ENCODE assay signal across 8 cellular contexts in the genomic region with DNA sequence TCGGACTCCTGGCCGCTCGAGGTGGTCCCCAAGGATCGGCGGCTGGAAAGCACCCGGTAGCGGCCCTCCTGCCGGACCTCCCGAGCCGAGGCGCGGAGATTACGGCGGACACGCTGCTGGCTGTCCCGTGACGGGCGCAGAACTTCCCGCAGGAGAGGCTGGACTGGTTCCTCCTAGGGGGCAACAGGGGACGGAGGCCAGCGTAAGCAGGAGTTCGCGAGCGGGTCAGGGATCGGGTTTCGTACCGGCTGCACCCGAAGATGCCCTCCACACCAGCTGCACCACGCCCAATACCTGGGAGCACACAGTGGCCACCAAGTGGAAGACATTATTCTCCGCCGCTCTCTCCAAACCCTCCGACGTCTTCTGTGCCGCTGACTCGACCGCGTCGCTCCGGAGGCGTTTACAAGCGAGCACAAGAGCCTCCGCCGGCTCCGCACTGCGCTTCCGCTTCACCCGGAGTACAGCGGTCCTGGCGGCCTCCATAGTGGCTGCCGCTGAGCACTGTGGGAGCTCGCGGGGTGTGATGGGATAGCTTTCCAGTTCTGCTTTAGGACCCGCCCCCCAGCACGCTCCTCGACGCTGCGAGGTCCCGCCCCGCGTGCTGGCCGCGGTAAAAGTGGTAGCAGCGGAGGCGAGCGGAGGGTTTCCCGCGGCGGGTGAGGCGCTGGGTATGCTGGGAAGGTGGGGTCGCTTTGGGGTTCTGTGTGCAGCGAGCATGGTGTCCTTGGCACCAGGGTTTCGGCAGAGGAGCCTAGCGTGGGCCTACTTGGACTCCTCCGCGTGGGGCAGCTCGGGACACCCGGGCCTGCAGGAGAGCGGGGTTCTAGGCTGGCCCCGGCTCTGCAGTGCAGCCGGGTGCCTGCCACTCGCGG. TPM values are rescaled to one million over a fixed set of nuclear protein-coding genes. Genes with fewer than 3 reads are reported as not detected.
DNase-seq lines count a peak whose midpoint lies in the region; ATAC-seq and TF ChIP-seq lines count a peak whose summit lies in the region.

A gene with protein sequence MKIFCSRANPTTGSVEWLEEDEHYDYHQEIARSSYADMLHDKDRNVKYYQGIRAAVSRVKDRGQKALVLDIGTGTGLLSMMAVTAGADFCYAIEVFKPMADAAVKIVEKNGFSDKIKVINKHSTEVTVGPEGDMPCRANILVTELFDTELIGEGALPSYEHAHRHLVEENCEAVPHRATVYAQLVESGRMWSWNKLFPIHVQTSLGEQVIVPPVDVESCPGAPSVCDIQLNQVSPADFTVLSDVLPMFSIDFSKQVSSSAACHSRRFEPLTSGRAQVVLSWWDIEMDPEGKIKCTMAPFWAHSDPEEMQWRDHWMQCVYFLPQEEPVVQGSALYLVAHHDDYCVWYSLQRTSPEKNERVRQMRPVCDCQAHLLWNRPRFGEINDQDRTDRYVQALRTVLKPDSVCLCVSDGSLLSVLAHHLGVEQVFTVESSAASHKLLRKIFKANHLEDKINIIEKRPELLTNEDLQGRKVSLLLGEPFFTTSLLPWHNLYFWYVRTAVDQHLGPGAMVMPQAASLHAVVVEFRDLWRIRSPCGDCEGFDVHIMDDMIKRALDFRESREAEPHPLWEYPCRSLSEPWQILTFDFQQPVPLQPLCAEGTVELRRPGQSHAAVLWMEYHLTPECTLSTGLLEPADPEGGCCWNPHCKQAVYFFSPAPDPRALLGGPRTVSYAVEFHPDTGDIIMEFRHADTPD (plus strand): TSS at position 579 of the 875 bp plus-strand sequence. CDS start 4,961 bp downstream, outside the sequence.
A gene (minus strand): TSS at position 506 of the 875 bp plus-strand sequence. CDS start 20 bp downstream, at position 486.

- peak within 1 kb of the TSS; percentile 98 for H2AFZ ChIP-seq in fibroblast of lung (ENCODE audit: low read length)

- peak within 1 kb of the TSS; percentile 77 to 99 (median 96) for H3K27ac Mint-ChIP-seq in naive thymus-derived CD4-positive, alpha-beta T cell
- peak within 1 kb of the TSS; percentile 97 for H3K27ac Mint-ChIP-seq in stimulated activated naive B cell treated with anti-CD40 and anti-IgM and Interleukin-4, amounts not matched to agents 10 μg/mL and 1 μg/mL and 100 μg/mL, for 72 hours

- intact Hi-C loops in naive thymus-derived CD4-positive, alpha-beta T cell (cut with micrococcal nuclease) = loop anchor here (1.0 to 5.0 kb wide), 18 partner anchors 18 to 822 kb away; a partner anchor contains a TSS

- H3K4me2 ChIP-seq in fibroblast of lung (ENCODE audit: extremely low read depth, insufficient read depth, low read length) = peak within 1 kb of the TSS; percentile 99

- H3K9me3 Mint-ChIP-seq in naive thymus-derived CD4-positive, alpha-beta T cell = no peaks in the 10 kb centered on the region
- no peaks in the 10 kb centered on the region for H3K9me3 Mint-ChIP-seq in stimulated activated naive B cell treated with anti-CD40 and anti-IgM and Interleukin-4, amounts not matched to agents 10 μg/mL and 1 μg/mL and 100 μg/mL, for 72 hours

- peaks cover 33 to 67% (median 56%) of the 10 kb centered on the region in 7 donors for H3K4me1 Mint-ChIP-seq in naive thymus-derived CD4-positive, alpha-beta T cell
- H3K4me1 Mint-ChIP-seq in stimulated activated naive B cell treated with anti-CD40 and anti-IgM and Interleukin-4, amounts not matched to agents 10 μg/mL and 1 μg/mL and 100 μg/mL, for 72 hours = peaks cover 17 to 36% of the 10 kb centered on the region in 2 donors

- H3K9me3 ChIP-seq in fibroblast of lung (ENCODE audit: control insufficient read depth, insufficient read depth, low read depth, low read length) = no peaks in the 10 kb centered on the region
- H3K9me3 ChIP-seq in naive thymus-derived CD4-positive, alpha-beta T cell (ENCODE audit: control insufficient read depth in 2 of 3, low read length in 3 of 3) = no peaks in the 10 kb centered on the region

- CTCF ChIA-PET in naive thymus-derived CD4-positive, alpha-beta T cell (lab: Charles Lee) = interaction anchor here (0.6 to 2.4 kb wide), 16 partner anchors 11 to 814 kb away, joined by 3 to 58 read pairs (median 5); a partner anchor contains a TSS

- ATAC-seq in naive thymus-derived CD4-positive, alpha-beta T cell = peak; percentile 99
- peak; percentile 99 to 100 for ATAC-seq in stimulated activated naive B cell treated with anti-CD40 and anti-IgM and Interleukin-4, amounts not matched to agents 10 μg/mL and 1 μg/mL and 100 μg/mL, for 72 hours (replicated peaks)

- peaks cover 41% of the 10 kb centered on the region for H3K79me2 ChIP-seq in fibroblast of lung (ENCODE audit: control insufficient read depth, insufficient read depth, low read length)

- DNase-seq in EL (peak; percentile 91), H4 (ENCODE audit: low spot score) (peak; percentile 84), LNCaP clone FGC (ENCODE audit: low read depth) (peak; percentile 59), RPMI8226 (peak; percentile 98), fibroblast of lung (ENCODE audit: low read depth in 2 of 2) (peak; percentile 87 to 89)
- peak; percentile 80 to 84 for DNase-seq in activated T-helper 1 cell treated with anti-CD3 and anti-CD28 coated beads, Interleukin-2, amount 50 U/mL, for 16 hours (ENCODE audit: low read depth in 1 of 2, low spot score in 1 of 2)
- peak; percentile 77 to 94 (median 92) for DNase-seq in naive thymus-derived CD4-positive, alpha-beta T cell
- DNase-seq in stimulated activated naive B cell treated with anti-CD40 and anti-IgM and Interleukin-4, amounts not matched to agents 10 μg/mL and 1 μg/mL and 100 μg/mL, for 72 hours = peak; percentile 87

- peak within 1 kb of the TSS; percentile 82 for H3K9ac ChIP-seq in fibroblast of lung (ENCODE audit: insufficient read depth, low read length)

- H3K36me3 ChIP-seq in fibroblast of lung (ENCODE audit: control insufficient read depth, insufficient read depth, low read length) = no peaks in the 10 kb centered on the region
- peaks cover 0 to 40% (median 13%) of the 10 kb centered on the region in 3 experiments for H3K36me3 ChIP-seq in naive thymus-derived CD4-positive, alpha-beta T cell (ENCODE audit: control insufficient read depth in 2 of 3, insufficient read depth in 3 of 3, low read length in 3 of 3)

- no peaks in the 10 kb centered on the region for H4K20me1 ChIP-seq in fibroblast of lung (ENCODE audit: control insufficient read depth, extremely low read depth, insufficient read depth, low read length)

- POLR2A ChIA-PET in naive thymus-derived CD4-positive, alpha-beta T cell (lab: Charles Lee) = interaction anchor here (0.6 to 8.3 kb wide), 23 partner anchors 9 to 504 kb away, joined by 3 to 90 read pairs (median 7); a partner anchor contains a TSS

- no peaks in the 10 kb centered on the region for H3K27me3 ChIP-seq in fibroblast of lung (ENCODE audit: control insufficient read depth, insufficient read depth, low read length)
- no peaks in the 10 kb centered on the region for H3K27me3 ChIP-seq in naive thymus-derived CD4-positive, alpha-beta T cell (ENCODE audit: control insufficient read depth in 2 of 2, insufficient read depth in 2 of 2, low read length in 2 of 2)

- H3K4me3 ChIP-seq in LNCaP clone FGC (ENCODE audit: low read depth, low read length) (peak within 1 kb of the TSS; percentile 97), fibroblast of lung (replicated peaks in 1 of 4; ENCODE audit: control extremely low read depth in 1 of 4, insufficient read depth in 1 of 4, low read depth in 3 of 4, low read length in 4 of 4) (peak within 1 kb of the TSS; percentile 86 to 97 (median 90))
- H3K4me3 ChIP-seq in naive thymus-derived CD4-positive, alpha-beta T cell (ENCODE audit: low read length) = peak within 1 kb of the TSS; percentile 99

- H3K27ac ChIP-seq in fibroblast of lung (ENCODE audit: insufficient read depth, low read length) = peak within 1 kb of the TSS; percentile 87
- peak within 1 kb of the TSS; percentile 91 for H3K27ac ChIP-seq in naive thymus-derived CD4-positive, alpha-beta T cell (ENCODE audit: low read depth, low read length)

- peaks cover 5% of the 10 kb centered on the region for H3K4me1 ChIP-seq in fibroblast of lung (ENCODE audit: control insufficient read depth, extremely low read depth, insufficient read depth, low read length)
- H3K4me1 ChIP-seq in naive thymus-derived CD4-positive, alpha-beta T cell (ENCODE audit: control insufficient read depth in 2 of 2, insufficient read depth in 2 of 2, low read length in 2 of 2) = peaks cover 25 to 32% of the 10 kb centered on the region in 2 donors

- H3K36me3 Mint-ChIP-seq in naive thymus-derived CD4-positive, alpha-beta T cell = peaks cover 4 to 21% (median 14%) of the 10 kb centered on the region in 5 donors
- peaks cover 23 to 27% of the 10 kb centered on the region in 2 donors for H3K36me3 Mint-ChIP-seq in stimulated activated naive B cell treated with anti-CD40 and anti-IgM and Interleukin-4, amounts not matched to agents 10 μg/mL and 1 μg/mL and 100 μg/mL, for 72 hours

- peak within 1 kb of the TSS; percentile 88 to 100 (median 98) for H3K4me3 Mint-ChIP-seq in naive thymus-derived CD4-positive, alpha-beta T cell
- peak within 1 kb of the TSS; percentile 98 to 99 for H3K4me3 Mint-ChIP-seq in stimulated activated naive B cell treated with anti-CD40 and anti-IgM and Interleukin-4, amounts not matched to agents 10 μg/mL and 1 μg/mL and 100 μg/mL, for 72 hours

- H3K27me3 Mint-ChIP-seq in naive thymus-derived CD4-positive, alpha-beta T cell = no peaks in the 10 kb centered on the region
- no peaks in the 10 kb centered on the region for H3K27me3 Mint-ChIP-seq in stimulated activated naive B cell treated with anti-CD40 and anti-IgM and Interleukin-4, amounts not matched to agents 10 μg/mL and 1 μg/mL and 100 μg/mL, for 72 hours

- no peak for TF ChIP-seq CTCF in LNCaP clone FGC (IDR thresholded peaks at IDR 0.05; ENCODE audit: control insufficient read depth, extremely low read depth, insufficient read depth)
- peak in 1 of 2 donors; percentile 1 for TF ChIP-seq CTCF in fibroblast of lung (conservative IDR thresholded peaks at IDR 0.05 in 1 of 2, IDR thresholded peaks at IDR 0.05 in 1 of 2; ENCODE audit: low read depth in 1 of 2, low read length in 2 of 2)

RNA-seq across cellular contexts. Expression of the first gene that starts in this region (rescaled TPM):
- total RNA-seq in H4 (2014; rRNA removed; shearing (Covaris generic)) = 37.5 and 50.1 TPM in 2 replicates
- 39.3 and 44.4 TPM in 2 replicates for total RNA-seq in fibroblast of lung
- 24.0 and 34.0 TPM in 2 replicates for polyA plus RNA-seq in fibroblast of lung
- 18.4 and 27.6 TPM in 2 replicates for polyA plus RNA-seq in fibroblast of lung (2012)
- polyA minus RNA-seq in fibroblast of lung (ENCODE audit: low replicate concordance) = 28.2 and 62.1 TPM in 2 replicates
- 10 to 100 TPM; 60.8 to 95.1 (median 89.4) TPM for total RNA-seq in naive thymus-derived CD4-positive, alpha-beta T cell
- polyA plus RNA-seq in naive thymus-derived CD4-positive, alpha-beta T cell = 10 to 100 TPM; 42.5 to 47.6 TPM

RNA-seq across cellular contexts. Expression of the second gene that starts in this region (rescaled TPM):
- 7.3 and 8.1 TPM in 2 replicates for total RNA-seq in H4 (2014; rRNA removed; shearing (Covaris generic))
- 16.4 and 19.5 TPM in 2 replicates for total RNA-seq in fibroblast of lung
- 8.7 and 10.0 TPM in 2 replicates for polyA plus RNA-seq in fibroblast of lung
- 8.5 and 9.1 TPM in 2 replicates for polyA plus RNA-seq in fibroblast of lung (2012)
- 2.3 and 6.4 TPM in 2 replicates for polyA minus RNA-seq in fibroblast of lung (ENCODE audit: low replicate concordance)
- total RNA-seq in naive thymus-derived CD4-positive, alpha-beta T cell = 10 to 100 TPM; 31.4 to 50.3 (median 34.8) TPM
- polyA plus RNA-seq in naive thymus-derived CD4-positive, alpha-beta T cell = 10 to 100 TPM; 22.1 to 35.6 TPM

Comparison
In these comparisons a context has a peak if more than half of its experiments do, and no peak if none do; other contexts are left out.
1. Peak in every context shown above with its lines: DNase-seq, ATAC-seq, H3K4me3 ChIP-seq and H3K27ac ChIP-seq.